Comparison of ENCODE assay signal across 8 cellular contexts in the genomic region with DNA sequence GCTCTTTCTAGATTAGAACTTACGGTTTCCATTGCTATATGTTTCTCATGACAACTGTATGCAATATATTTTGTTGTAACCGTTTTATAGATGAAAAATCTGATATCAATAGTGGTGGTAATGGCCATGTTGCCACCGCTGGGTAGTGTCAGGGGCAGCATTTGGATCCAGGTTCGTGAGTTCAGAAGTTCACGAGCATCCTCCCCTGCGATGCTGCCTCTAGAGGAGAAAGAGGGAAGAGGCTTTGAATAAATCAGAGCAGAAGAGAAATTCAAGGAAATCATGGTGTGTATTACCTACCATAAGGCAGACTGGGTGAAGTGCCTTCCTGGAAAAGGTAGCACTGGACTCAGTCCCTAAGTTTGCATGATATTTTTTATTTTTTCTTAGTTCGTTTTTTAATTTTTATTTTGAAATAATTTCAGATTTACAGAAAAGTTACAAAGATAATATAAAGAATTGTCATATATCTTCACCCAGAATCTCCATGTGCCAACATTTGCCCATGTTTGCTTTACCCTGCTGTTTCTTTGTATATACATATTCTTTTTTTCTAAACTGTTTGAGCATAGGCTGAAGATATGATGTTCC. TPM values are rescaled to one million over a fixed set of nuclear protein-coding genes. Genes with fewer than 3 reads are reported as not detected.
A peak's percentile ranks its signal among the peaks of the same experiment; 100 is the strongest.
DNase-seq lines count a peak whose midpoint lies in the region; ATAC-seq and TF ChIP-seq lines count a peak whose summit lies in the region.

No MANE protein-coding gene starts in this region.

- no peak for TF ChIP-seq POLR2A in esophagus squamous epithelium (IDR thresholded peaks at IDR 0.05)

- no peaks in the 10 kb centered on the region; the same call in 1 of the 2 replicates for H3K4me1 ChIP-seq in MM.1S (ENCODE audit: low read length)
- H3K4me1 ChIP-seq in esophagus squamous epithelium, result peaks cover 12 to 26% (median 19%) of the 10 kb centered on the region in 3 donors

- intact Hi-C loops in esophagus squamous epithelium (cut with DNase I), result no loop called here

- H3K27me3 ChIP-seq in MM.1S (replicated peaks; ENCODE audit: insufficient read depth, low read length) (peaks cover 29% of the 10 kb centered on the region), esophagus squamous epithelium (peaks cover 0 to 29% (median 0%) of the 10 kb centered on the region in 4 donors)

- ATAC-seq in GM19023 (IDR thresholded peaks at IDR 0.05; ENCODE audit: unreplicated experiment), result no peak

- no peaks in the 10 kb centered on the region for H4K20me1 ChIP-seq in MM.1S (ENCODE audit: insufficient read depth, low read length)

- DNase-seq in activated naive CD4-positive, alpha-beta T cell treated with Interleukin-2 at 50 U/mL for 16 hours, result peak; percentile 16
- no peak for DNase-seq in activated naive CD4-positive, alpha-beta T cell (lab: John Stamatoyannopoulos, UW)
- DNase-seq in MM.1S (peak; percentile 67), SKM-1 (lab: John Stamatoyannopoulos, UW; ENCODE audit: unreplicated experiment) (peak; percentile 12), esophagus squamous epithelium (lab: John Stamatoyannopoulos, UW) (no peak), renal cortical epithelial cell (ENCODE audit: low read depth) (peak; percentile 37)
- no peak for DNase-seq in activated CD4-positive, CD25-positive, alpha-beta regulatory T cell (lab: John Stamatoyannopoulos, UW)

- WGBS in esophagus squamous epithelium, 2 donors, result 14 to 15% methylated on average over 7 of the region's 7 CpGs

- H3K9me3 ChIP-seq in MM.1S (replicated peaks; ENCODE audit: insufficient read depth, low read length), result no peaks in the 10 kb centered on the region
- no peaks in the 10 kb centered on the region for H3K9me3 ChIP-seq in esophagus squamous epithelium

- H3K79me2 ChIP-seq in MM.1S (ENCODE audit: low read length), result no peaks in the 10 kb centered on the region

- H2AFZ ChIP-seq in MM.1S (ENCODE audit: low read length), result no peak overlapping the region

- H3K4me3 ChIP-seq in MM.1S (ENCODE audit: low read length) (no peak overlapping the region), esophagus squamous epithelium (no peak overlapping the region)

- no peak overlapping the region for H3K9ac ChIP-seq in MM.1S (ENCODE audit: low read length)

- H3F3A ChIP-seq in MM.1S (ENCODE audit: insufficient read depth, low read length), result 0 out of 2 replicates have a peak, but pooled peaks cover 4% of the 10 kb centered on the region

- H3K27ac ChIP-seq in MM.1S (ENCODE audit: low read length) (no peak overlapping the region), esophagus squamous epithelium (no peak overlapping the region)

- H3K36me3 ChIP-seq in MM.1S (replicated peaks; ENCODE audit: insufficient read depth, low read length) (no peaks in the 10 kb centered on the region), esophagus squamous epithelium (no peaks in the 10 kb centered on the region)

- H3K4me2 ChIP-seq in MM.1S (ENCODE audit: low read depth, low read length), result no peak overlapping the region

- TF ChIP-seq CTCF in MM.1S (IDR thresholded peaks at IDR 0.05; ENCODE audit: low read length), result peak; percentile 74
- TF ChIP-seq CTCF in esophagus squamous epithelium (IDR thresholded peaks at IDR 0.05), result peak; percentile 14 to 75 (median 66)

- H3K9me2 ChIP-seq in MM.1S (replicated peaks; ENCODE audit: insufficient read depth, low read length), result no peaks in the 10 kb centered on the region

RNA-seq across cellular contexts. Expression of gene ZBTB7C, which starts 3.3 kb away (rescaled TPM):
- 10 to 100 TPM; 38.2 to 92.3 (median 52.4) TPM for total RNA-seq in esophagus squamous epithelium
- 0.17 and 0.99 TPM in 2 replicates for total RNA-seq in renal cortical epithelial cell

Comparison
In these comparisons a context has a peak if more than half of its experiments do, and no peak if none do; other contexts are left out.
1. DNase-seq: peak in activated naive CD4-positive, alpha-beta T cell treated with Interleukin-2 at 50 U/mL for 16 hours (single experiment), MM.1S (single experiment), SKM-1 (single experiment) and renal cortical epithelial cell (single experiment); none in activated naive CD4-positive, alpha-beta T cell (0 of 4), esophagus squamous epithelium (single experiment) and activated CD4-positive, CD25-positive, alpha-beta regulatory T cell (0 of 4).
2. RNA of gene ZBTB7C, which starts 3.3 kb away (total RNA-seq): 38.2 to 92.3 TPM in esophagus squamous epithelium; 0.17 to 0.99 TPM in renal cortical epithelial cell; every median in the first group is over 10 times any median in the second.